Comparison of ENCODE assay signal across 12 cellular contexts in the genomic region with DNA sequence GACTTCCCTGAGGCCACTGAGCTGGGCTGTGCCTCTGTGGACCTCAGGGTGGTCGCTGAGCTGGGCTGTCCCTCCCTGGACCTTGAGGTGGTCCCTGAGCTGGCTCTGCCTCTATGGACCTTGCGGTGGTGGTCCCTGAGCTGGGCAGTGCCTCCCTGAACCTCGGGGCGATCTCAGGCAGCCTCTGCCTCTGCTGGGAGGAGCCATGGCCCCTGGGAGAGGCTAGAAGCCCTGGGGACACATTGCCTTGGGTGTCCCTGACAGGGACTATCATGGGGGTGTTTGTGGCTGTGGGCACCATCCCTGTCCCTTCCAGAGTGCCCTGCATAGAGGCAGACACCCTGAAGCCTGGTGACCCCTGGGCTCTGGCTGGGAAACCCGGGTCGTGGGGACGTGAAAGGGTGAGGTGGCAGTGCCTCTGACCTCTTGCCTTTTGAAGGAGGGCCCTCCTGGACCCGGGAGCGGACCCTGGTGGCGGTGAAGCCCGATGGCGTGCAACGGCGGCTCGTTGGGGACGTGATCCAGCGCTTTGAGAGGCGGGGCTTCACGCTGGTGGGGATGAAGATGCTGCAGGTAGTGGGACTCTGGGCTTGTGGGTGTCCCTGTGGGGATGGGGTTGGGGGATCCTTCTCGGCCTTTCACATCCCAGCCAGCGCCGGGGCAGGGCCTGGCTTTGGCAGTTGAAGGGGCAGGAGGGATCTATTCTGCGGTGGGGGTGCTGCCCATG. TPM values are rescaled to one million over a fixed set of nuclear protein-coding genes. Genes with fewer than 3 reads are reported as not detected.
DNase-seq lines count a peak whose midpoint lies in the region; ATAC-seq and TF ChIP-seq lines count a peak whose summit lies in the region.
"Had no signal": no experiment of that assay in that cellular context is flagged by ENCODE, and none has a peak within 500 bp of the region (broad histone marks: within the 10 kb centered on the region; RNA-seq: fewer than 3 reads in every experiment).

No MANE protein-coding gene starts in this region.

- H3K4me2 ChIP-seq in mesendoderm (ENCODE audit: low read length): no peak overlapping the region

- no peaks in the 10 kb centered on the region for H3K9me3 ChIP-seq in tibial artery

- no peak for TF ChIP-seq CTCF in tibial artery (IDR thresholded peaks at IDR 0.05)

- ATAC-seq in Right ventricle myocardium inferior (no peak), left ventricle myocardium superior (no peak)
- no peak for ATAC-seq in activated CD8-positive, alpha-beta memory T cell treated with anti-CD3 and anti-CD28 coated beads, Interleukin-2, amount 10 ng/mL, durations not matched to agents 7 days and 5 days
- ATAC-seq: GM12878 had no signal

- no peak overlapping the region for H2BK120ac ChIP-seq in mesendoderm (ENCODE audit: low read depth, low read length)

- no peak overlapping the region for H4K8ac ChIP-seq in mesendoderm (ENCODE audit: low read depth, low read length)

- H3K4me1 Mint-ChIP-seq in activated naive CD8-positive, alpha-beta T cell (ENCODE audit: low read depth): peaks cover 20% of the 10 kb centered on the region
- H3K4me1 Mint-ChIP-seq in activated CD8-positive, alpha-beta memory T cell treated with anti-CD3 and anti-CD28 coated beads, Interleukin-2, amount 10 ng/mL, durations not matched to agents 7 days and 5 days: peaks cover 14% of the 10 kb centered on the region

- H3K4me3 Mint-ChIP-seq in activated naive CD8-positive, alpha-beta T cell: peak overlapping the region; percentile 64
- no peak overlapping the region for H3K4me3 Mint-ChIP-seq in activated CD8-positive, alpha-beta memory T cell treated with anti-CD3 and anti-CD28 coated beads, Interleukin-2, amount 10 ng/mL, durations not matched to agents 7 days and 5 days

- peaks cover 9% of the 10 kb centered on the region for H3K79me1 ChIP-seq in mesendoderm (ENCODE audit: low read length)

- no peak overlapping the region for H2BK15ac ChIP-seq in mesendoderm (replicated peaks; ENCODE audit: low read depth)

- H3K27ac ChIP-seq in mesendoderm (ENCODE audit: low read depth, low read length): no peak overlapping the region
- peak overlapping the region; percentile 86 to 87 for H3K27ac ChIP-seq in tibial artery

- no peak overlapping the region for H3K27ac Mint-ChIP-seq in activated naive CD8-positive, alpha-beta T cell
- no peak overlapping the region for H3K27ac Mint-ChIP-seq in activated CD8-positive, alpha-beta memory T cell treated with anti-CD3 and anti-CD28 coated beads, Interleukin-2, amount 10 ng/mL, durations not matched to agents 7 days and 5 days

- H3K79me2 ChIP-seq in mesendoderm (ENCODE audit: control insufficient read depth, insufficient read depth, low read length): peaks cover 2% of the 10 kb centered on the region

- no peak overlapping the region for H2BK5ac ChIP-seq in mesendoderm (ENCODE audit: low read length)

- intact Hi-C loops in Right ventricle myocardium inferior (cut with DNase I): no loop called here
- intact Hi-C loops in left ventricle myocardium superior (cut with micrococcal nuclease): no loop called here
- intact Hi-C loops in tibial artery (cut with DNase I; ENCODE audit: low total_unique reads): no loop called here

- no peak overlapping the region for H3K4me3 ChIP-seq in mesendoderm (ENCODE audit: low read length)
- no peak overlapping the region for H3K4me3 ChIP-seq in tibial artery
- H3K4me3 ChIP-seq: GM12878 had no signal

- CTCF ChIA-PET in activated CD8-positive, alpha-beta memory T cell treated with anti-CD3 and anti-CD28 coated beads, Interleukin-2, amount 10 ng/mL, durations not matched to agents 7 days and 5 days (lab: Charles Lee): no interaction called here

- H3K4ac ChIP-seq in mesendoderm (ENCODE audit: low read depth, low read length): no peak overlapping the region

- peak overlapping the region; percentile 12 for H3K9ac ChIP-seq in mesendoderm (ENCODE audit: low read length)

- H3K4me1 ChIP-seq in mesendoderm (ENCODE audit: control insufficient read depth, low read depth, low read length) (no peaks in the 10 kb centered on the region), tibial artery (peaks cover 0 to 34% (median 20%) of the 10 kb centered on the region in 4 donors)

- no peak overlapping the region for H3K18ac ChIP-seq in mesendoderm (ENCODE audit: low read length)

- H2AK5ac ChIP-seq in mesendoderm (ENCODE audit: low read length): no peak overlapping the region

- no peaks in the 10 kb centered on the region for H3K9me3 Mint-ChIP-seq in activated naive CD8-positive, alpha-beta T cell (ENCODE audit: low read depth)
- H3K9me3 Mint-ChIP-seq in activated CD8-positive, alpha-beta memory T cell treated with anti-CD3 and anti-CD28 coated beads, Interleukin-2, amount 10 ng/mL, durations not matched to agents 7 days and 5 days (ENCODE audit: low read depth): no peaks in the 10 kb centered on the region
- H3K9me3 Mint-ChIP-seq: CD14-positive monocyte had no signal

- no peaks in the 10 kb centered on the region for H3K27me3 ChIP-seq in mesendoderm (ENCODE audit: insufficient read depth, low read length, poor library complexity)
- H3K27me3 ChIP-seq in tibial artery: no peaks in the 10 kb centered on the region

- no peak overlapping the region for H3K23ac ChIP-seq in mesendoderm (ENCODE audit: low read length)

- peak overlapping the region; percentile 52 for H3K56ac ChIP-seq in mesendoderm (ENCODE audit: low read length)

- no peak overlapping the region for H4K5ac ChIP-seq in mesendoderm (ENCODE audit: low read length)

- H3K36me3 Mint-ChIP-seq in activated naive CD8-positive, alpha-beta T cell: no peaks in the 10 kb centered on the region
- H3K36me3 Mint-ChIP-seq in activated CD8-positive, alpha-beta memory T cell treated with anti-CD3 and anti-CD28 coated beads, Interleukin-2, amount 10 ng/mL, durations not matched to agents 7 days and 5 days: no peaks in the 10 kb centered on the region

- peak; percentile 48 for DNase-seq in Right ventricle myocardium inferior (ENCODE audit: missing footprints)
- no peak for DNase-seq in left ventricle myocardium superior
- DNase-seq in mesendoderm: peak; percentile 62
- DNase-seq in tibial artery: no peak
- DNase-seq in activated CD8-positive, alpha-beta memory T cell treated with anti-CD3 and anti-CD28 coated beads, Interleukin-2, amount 10 ng/mL, durations not matched to agents 7 days and 5 days: no peak
- no peak for DNase-seq in OCI-M2 (lab: John Stamatoyannopoulos, UW; ENCODE audit: unreplicated experiment)
- no peak for DNase-seq in NCI-H748 (lab: John Stamatoyannopoulos, UW; ENCODE audit: unreplicated experiment)
- DNase-seq: NCI-H1694 treated with DMSO at 0.1 percent for 48 hours; stimulated activated naive CD4-positive, alpha-beta T cell treated with Interleukin-2 at 50 U/mL for 16 hours had no signal

- H3K36me3 ChIP-seq in mesendoderm (ENCODE audit: control insufficient read depth, insufficient read depth, low read length) (peaks cover 7% of the 10 kb centered on the region), tibial artery (peaks cover 0 to 17% (median 0%) of the 10 kb centered on the region in 3 donors)

- no CpG with 5 or more reads among the region's 23 CpGs for WGBS in mesendoderm (ENCODE audit: extremely low coverage, insufficient coverage, low lambda C conversion rate)

- H3K27me3 Mint-ChIP-seq in activated naive CD8-positive, alpha-beta T cell: no peaks in the 10 kb centered on the region
- H3K27me3 Mint-ChIP-seq in activated CD8-positive, alpha-beta memory T cell treated with anti-CD3 and anti-CD28 coated beads, Interleukin-2, amount 10 ng/mL, durations not matched to agents 7 days and 5 days: peaks cover 17% of the 10 kb centered on the region

RNA-seq across cellular contexts. Expression of gene NME4, which starts 1.7 kb away (rescaled TPM):
- 91.3 TPM for total RNA-seq in Right ventricle myocardium inferior
- 89.2 TPM for total RNA-seq in left ventricle myocardium superior
- polyA plus RNA-seq in mesendoderm (2013, experiment 1 of 2): 248 TPM
- polyA plus RNA-seq in mesendoderm (2013, experiment 2 of 2): 246 TPM
- total RNA-seq in activated CD8-positive, alpha-beta memory T cell treated with anti-CD3 and anti-CD28 coated beads, Interleukin-2, amount 10 ng/mL, durations not matched to agents 7 days and 5 days: 1 to 10 TPM; 6.7 to 7.0 TPM

RNA-seq across cellular contexts. Expression of gene DECR2, which starts 3.0 kb away (rescaled TPM):
- total RNA-seq in Right ventricle myocardium inferior (10.6 TPM), left ventricle myocardium superior (9.8 TPM)
- polyA plus RNA-seq in mesendoderm (2013, experiment 1 of 2): 10.0 TPM
- polyA plus RNA-seq in mesendoderm (2013, experiment 2 of 2): 9.9 TPM
- 1 to 10 TPM; 5.9 to 6.3 TPM for total RNA-seq in activated CD8-positive, alpha-beta memory T cell treated with anti-CD3 and anti-CD28 coated beads, Interleukin-2, amount 10 ng/mL, durations not matched to agents 7 days and 5 days

RNA-seq across cellular contexts. Expression of gene PGAP6, which starts 16.9 kb away (rescaled TPM):
- total RNA-seq in Right ventricle myocardium inferior (32.1 TPM), left ventricle myocardium superior (34.2 TPM)
- polyA plus RNA-seq in mesendoderm (2013, experiment 1 of 2): 41.6 TPM
- polyA plus RNA-seq in mesendoderm (2013, experiment 2 of 2): 46.4 TPM
- 10 to 100 TPM; 46.6 to 50.4 TPM for total RNA-seq in activated CD8-positive, alpha-beta memory T cell treated with anti-CD3 and anti-CD28 coated beads, Interleukin-2, amount 10 ng/mL, durations not matched to agents 7 days and 5 days

RNA-seq across cellular contexts. Expression of gene RAB11FIP3, which starts 26.7 kb away (rescaled TPM):
- total RNA-seq in Right ventricle myocardium inferior (23.3 TPM), left ventricle myocardium superior (28.3 TPM)
- 14.0 TPM for polyA plus RNA-seq in mesendoderm (2013, experiment 1 of 2)
- polyA plus RNA-seq in mesendoderm (2013, experiment 2 of 2): 14.5 TPM
- total RNA-seq in activated CD8-positive, alpha-beta memory T cell treated with anti-CD3 and anti-CD28 coated beads, Interleukin-2, amount 10 ng/mL, durations not matched to agents 7 days and 5 days: 10 to 100 TPM; 25.9 to 32.1 TPM

RNA-seq across cellular contexts. Expression of gene MRPL28, which starts 28.4 kb away (rescaled TPM):
- 83.1 TPM for total RNA-seq in Right ventricle myocardium inferior
- total RNA-seq in left ventricle myocardium superior: 77.2 TPM
- 85.5 TPM for polyA plus RNA-seq in mesendoderm (2013, experiment 1 of 2)
- 86.9 TPM for polyA plus RNA-seq in mesendoderm (2013, experiment 2 of 2)
- total RNA-seq in activated CD8-positive, alpha-beta memory T cell treated with anti-CD3 and anti-CD28 coated beads, Interleukin-2, amount 10 ng/mL, durations not matched to agents 7 days and 5 days: 10 to 100 TPM; 89.0 to 90.7 TPM

Comparison
In these comparisons a context has a peak if more than half of its experiments do, and no peak if none do; other contexts are left out.
1. DNase-seq: peak in Right ventricle myocardium inferior (single experiment) and mesendoderm (single experiment); none in left ventricle myocardium superior (single experiment), tibial artery (0 of 2), activated CD8-positive, alpha-beta memory T cell treated with anti-CD3 and anti-CD28 coated beads, Interleukin-2, amount 10 ng/mL, durations not matched to agents 7 days and 5 days (single experiment), OCI-M2 (single experiment) and NCI-H748 (single experiment).
2. RNA of gene NME4, which starts 1.7 kb away (total RNA-seq): 91.3 TPM in Right ventricle myocardium inferior (single experiment) and 89.2 TPM in left ventricle myocardium superior (single experiment); 6.7 to 7.0 TPM in activated CD8-positive, alpha-beta memory T cell treated with anti-CD3 and anti-CD28 coated beads, Interleukin-2, amount 10 ng/mL, durations not matched to agents 7 days and 5 days; every median in the first group is over 10 times any median in the second.